In the genomic region with DNA sequence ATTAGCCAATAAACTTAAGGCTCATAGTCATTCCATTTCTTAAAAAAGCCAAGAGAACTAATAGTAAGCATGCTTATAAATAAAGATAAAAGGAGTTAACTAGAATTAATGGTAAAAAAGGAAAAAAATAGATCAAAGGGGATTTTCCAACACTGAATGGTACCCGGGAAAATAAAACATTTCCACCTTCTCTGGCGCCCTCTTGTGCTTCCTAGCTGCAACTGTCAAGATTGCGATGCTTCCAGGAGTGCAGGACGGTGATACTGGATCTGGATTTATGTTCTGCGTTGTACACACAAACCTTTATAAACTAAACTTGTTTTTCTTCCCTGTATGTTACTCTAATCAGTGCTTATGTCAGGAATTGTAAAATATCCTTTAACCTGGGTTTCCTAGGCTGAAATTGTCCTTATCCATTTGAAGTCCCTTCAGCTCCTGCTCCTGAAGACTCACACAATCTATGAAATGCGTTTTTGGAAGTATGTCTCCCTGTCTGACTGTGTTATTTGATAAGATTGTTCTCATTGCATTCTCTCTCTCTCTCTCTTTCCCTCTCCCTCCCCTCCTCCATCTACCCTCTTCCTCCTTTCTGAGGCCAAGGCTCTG, we compare ENCODE assay signal across 8 cellular contexts. TPM values are rescaled to one million over a fixed set of nuclear protein-coding genes. Genes with fewer than 3 reads are reported as not detected.
DNase-seq lines count a peak whose midpoint lies in the region; ATAC-seq and TF ChIP-seq lines count a peak whose summit lies in the region.

No MANE protein-coding gene starts in this region.

- H3K27ac ChIP-seq in AG04450 (ENCODE audit: low read depth, low read length) (no peak overlapping the region), RWPE1 (no peak overlapping the region)

- H3K27me3 ChIP-seq in AG04450 (ENCODE audit: control insufficient read depth, insufficient read depth, low read length): no peaks in the 10 kb centered on the region

- peak; percentile 92 for TF ChIP-seq CTCF in AG04450 (IDR thresholded peaks at IDR 0.05; ENCODE audit: low read depth, low read length)
- peak; percentile 89 for TF ChIP-seq CTCF in RWPE1 (conservative IDR thresholded peaks at IDR 0.05; ENCODE audit: low read depth)
- peak; percentile 91 for TF ChIP-seq CTCF in epithelial cell of proximal tubule (conservative IDR thresholded peaks at IDR 0.05; ENCODE audit: low read depth, low read length)
- TF ChIP-seq CTCF in nephron progenitor cell (IDR thresholded peaks at IDR 0.05): peak; percentile 87

- H3K9me3 ChIP-seq in AG04450 (ENCODE audit: control insufficient read depth, insufficient read depth, low read length): no peaks in the 10 kb centered on the region

- peaks cover 5% of the 10 kb centered on the region for H3K4me1 Mint-ChIP-seq in nephron progenitor cell

- H3K36me3 Mint-ChIP-seq in nephron progenitor cell (ENCODE audit: low read depth): no peaks in the 10 kb centered on the region

- CTCF ChIA-PET in AG04450 (lab: Charles Lee) (interaction anchor here (0.6 to 5.4 kb wide), 28 partner anchors 9 to 451 kb away, joined by 3 to 80 read pairs (median 4); partner anchors contain the start of gene HTATIP2), RWPE1 (lab: Yijun Ruan, JAX) (interaction anchor here (0.6 to 2.9 kb wide), 17 partner anchors 12 to 1804 kb away, joined by 3 to 24 read pairs (median 3); no protein-coding TSS in a partner anchor)

- no peak overlapping the region for H3K27ac Mint-ChIP-seq in nephron progenitor cell

- POLR2A ChIA-PET in AG04450 (lab: Yijun Ruan, JAX) (no interaction called here), RWPE1 (lab: Yijun Ruan, JAX; ENCODE audit: low non-redundant PET) (no interaction called here)

- no peak for DNase-seq in AG04450 (ENCODE audit: low read depth, low spot score)
- peak; percentile 58 for DNase-seq in GM03348 (ENCODE audit: low spot score)
- DNase-seq in HT1080 (ENCODE audit: low read depth): peak; percentile 31
- DNase-seq in RWPE1 (ENCODE audit: low spot score): peak; percentile 56
- no peak for DNase-seq in epithelial cell of proximal tubule (ENCODE audit: low read depth)
- peak; percentile 54 for DNase-seq in nephron progenitor cell

- H3K9me3 Mint-ChIP-seq in nephron progenitor cell: no peaks in the 10 kb centered on the region

- H3K27me3 Mint-ChIP-seq in nephron progenitor cell (ENCODE audit: low read depth, poor library complexity): peaks cover 15% of the 10 kb centered on the region

- no peak overlapping the region for H3K4me3 ChIP-seq in AG04450 (ENCODE audit: low read depth, low read length)
- no peak overlapping the region for H3K4me3 ChIP-seq in epithelial cell of proximal tubule (ENCODE audit: low read depth, low read length)

- ATAC-seq in HG03025 (IDR thresholded peaks at IDR 0.05; ENCODE audit: low FRiP score, unreplicated experiment) (no peak), HG03439 (IDR thresholded peaks at IDR 0.05; ENCODE audit: unreplicated experiment) (no peak)

- no peak overlapping the region for H3K4me3 Mint-ChIP-seq in nephron progenitor cell

RNA-seq across cellular contexts. Expression of gene HTATIP2, which starts 9.6 kb away (rescaled TPM):
- polyA plus RNA-seq in AG04450 (2011; rRNA removed): 29.2 and 39.8 TPM in 2 replicates
- polyA minus RNA-seq in AG04450 (2011; rRNA and poly(A)+ RNA removed): 16.2 and 17.0 TPM in 2 replicates
- total RNA-seq in HT1080 (2014; rRNA removed; shearing (Covaris generic)): 0.13 and 0.18 TPM in 2 replicates
- polyA plus RNA-seq in HT1080 (2015; cell fraction: cytosol; rRNA removed): 0.28 TPM in 1 of 2 replicates, not detected in the other
- 0.16 TPM in 1 of 2 replicates, not detected in the other for polyA plus RNA-seq in HT1080 (2015; cell fraction: nucleus; rRNA removed)
- total RNA-seq in epithelial cell of proximal tubule: 48.8 and 67.6 TPM in 2 replicates

RNA-seq across cellular contexts. Expression of gene PRMT3, which starts 33.6 kb away (rescaled TPM):
- polyA plus RNA-seq in AG04450 (2011; rRNA removed): 11.6 and 14.8 TPM in 2 replicates
- 4.7 and 10.8 TPM in 2 replicates for polyA minus RNA-seq in AG04450 (2011; rRNA and poly(A)+ RNA removed)
- 37.0 and 37.8 TPM in 2 replicates for total RNA-seq in HT1080 (2014; rRNA removed; shearing (Covaris generic))
- polyA plus RNA-seq in HT1080 (2015; cell fraction: cytosol; rRNA removed): 37.9 and 43.9 TPM in 2 replicates
- 43.5 and 44.3 TPM in 2 replicates for polyA plus RNA-seq in HT1080 (2015; cell fraction: nucleus; rRNA removed)
- total RNA-seq in epithelial cell of proximal tubule: 12.5 and 33.1 TPM in 2 replicates

Comparison
In these comparisons a context has a peak if more than half of its experiments do, and no peak if none do; other contexts are left out.
1. DNase-seq: peak in GM03348 (single experiment), HT1080 (single experiment), RWPE1 (single experiment) and nephron progenitor cell (single experiment); none in AG04450 (single experiment) and epithelial cell of proximal tubule (single experiment).
2. RNA of gene HTATIP2, which starts 9.6 kb away (total RNA-seq): 48.8 to 67.6 TPM in epithelial cell of proximal tubule; 0.13 to 0.18 TPM in HT1080; every median in the first group is over 10 times any median in the second.
3. Peak in every context shown above with its lines, with median percentiles within 50 percentile points of each other: CTCF ChIP-seq.